ENCODE assay signal across 1 cellular context in the genomic region with DNA sequence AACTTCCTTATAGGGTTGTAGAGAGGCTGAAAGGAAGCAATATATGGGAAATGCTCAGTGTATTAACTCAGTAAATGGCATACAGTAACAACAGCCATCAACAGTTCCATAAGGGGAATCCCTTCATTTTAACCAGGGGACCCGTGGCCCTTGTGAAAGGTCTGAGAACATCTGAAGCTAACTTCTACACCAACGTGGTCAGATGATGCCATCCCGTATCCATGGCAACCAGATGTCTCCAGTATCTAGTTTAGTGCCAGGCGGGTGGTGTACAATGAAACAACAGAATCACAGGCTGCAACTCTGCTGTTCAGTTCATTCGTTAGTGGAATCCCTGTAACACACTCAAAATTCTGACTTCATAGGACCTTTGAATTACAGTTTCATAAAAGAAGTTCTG.
TF ChIP-seq lines count a peak whose summit lies in the region.

No MANE protein-coding gene starts in this region.

TF ChIP-seq in K562, 482 proteins besides CTCF, POLR2A, EP300 and RAD21 (continued from another document):
- TF ChIP-seq, protein P1, sequence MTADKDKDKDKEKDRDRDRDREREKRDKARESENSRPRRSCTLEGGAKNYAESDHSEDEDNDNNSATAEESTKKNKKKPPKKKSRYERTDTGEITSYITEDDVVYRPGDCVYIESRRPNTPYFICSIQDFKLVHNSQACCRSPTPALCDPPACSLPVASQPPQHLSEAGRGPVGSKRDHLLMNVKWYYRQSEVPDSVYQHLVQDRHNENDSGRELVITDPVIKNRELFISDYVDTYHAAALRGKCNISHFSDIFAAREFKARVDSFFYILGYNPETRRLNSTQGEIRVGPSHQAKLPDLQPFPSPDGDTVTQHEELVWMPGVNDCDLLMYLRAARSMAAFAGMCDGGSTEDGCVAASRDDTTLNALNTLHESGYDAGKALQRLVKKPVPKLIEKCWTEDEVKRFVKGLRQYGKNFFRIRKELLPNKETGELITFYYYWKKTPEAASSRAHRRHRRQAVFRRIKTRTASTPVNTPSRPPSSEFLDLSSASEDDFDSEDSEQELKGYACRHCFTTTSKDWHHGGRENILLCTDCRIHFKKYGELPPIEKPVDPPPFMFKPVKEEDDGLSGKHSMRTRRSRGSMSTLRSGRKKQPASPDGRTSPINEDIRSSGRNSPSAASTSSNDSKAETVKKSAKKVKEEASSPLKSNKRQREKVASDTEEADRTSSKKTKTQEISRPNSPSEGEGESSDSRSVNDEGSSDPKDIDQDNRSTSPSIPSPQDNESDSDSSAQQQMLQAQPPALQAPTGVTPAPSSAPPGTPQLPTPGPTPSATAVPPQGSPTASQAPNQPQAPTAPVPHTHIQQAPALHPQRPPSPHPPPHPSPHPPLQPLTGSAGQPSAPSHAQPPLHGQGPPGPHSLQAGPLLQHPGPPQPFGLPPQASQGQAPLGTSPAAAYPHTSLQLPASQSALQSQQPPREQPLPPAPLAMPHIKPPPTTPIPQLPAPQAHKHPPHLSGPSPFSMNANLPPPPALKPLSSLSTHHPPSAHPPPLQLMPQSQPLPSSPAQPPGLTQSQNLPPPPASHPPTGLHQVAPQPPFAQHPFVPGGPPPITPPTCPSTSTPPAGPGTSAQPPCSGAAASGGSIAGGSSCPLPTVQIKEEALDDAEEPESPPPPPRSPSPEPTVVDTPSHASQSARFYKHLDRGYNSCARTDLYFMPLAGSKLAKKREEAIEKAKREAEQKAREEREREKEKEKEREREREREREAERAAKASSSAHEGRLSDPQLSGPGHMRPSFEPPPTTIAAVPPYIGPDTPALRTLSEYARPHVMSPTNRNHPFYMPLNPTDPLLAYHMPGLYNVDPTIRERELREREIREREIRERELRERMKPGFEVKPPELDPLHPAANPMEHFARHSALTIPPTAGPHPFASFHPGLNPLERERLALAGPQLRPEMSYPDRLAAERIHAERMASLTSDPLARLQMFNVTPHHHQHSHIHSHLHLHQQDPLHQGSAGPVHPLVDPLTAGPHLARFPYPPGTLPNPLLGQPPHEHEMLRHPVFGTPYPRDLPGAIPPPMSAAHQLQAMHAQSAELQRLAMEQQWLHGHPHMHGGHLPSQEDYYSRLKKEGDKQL (CRISPR knock-in tag; IDR thresholded peaks at IDR 0.05; ENCODE audit: borderline replicate concordance) = no peak
